ENCODE assay signal across 9 cellular contexts in genomic region chr16:3022697-3023414, GRCh38. TPM values are rescaled to one million over a fixed set of nuclear protein-coding genes. Genes with fewer than 3 reads are reported as not detected.
DNase-seq lines count a peak whose midpoint lies in the region; ATAC-seq and TF ChIP-seq lines count a peak whose summit lies in the region.
"Had no signal": no experiment of that assay in that cellular context is flagged by ENCODE, and none has a peak within 500 bp of the region (broad histone marks: within the 10 kb centered on the region; RNA-seq: fewer than 3 reads in every experiment).

No MANE protein-coding gene starts in this region.

- DNase-seq in GM23338 (ENCODE audit: low spot score) = no peak
- no peak for DNase-seq in RWPE1 (ENCODE audit: low spot score)
- no peak for DNase-seq in neural progenitor cell (ENCODE audit: low spot score)
- no peak for DNase-seq in head of caudate nucleus

- CTCF ChIA-PET in RWPE1 (lab: Yijun Ruan, JAX) = interaction anchor here (0.6 to 1.7 kb wide), 2 partner anchors 13 to 639 kb away, joined by 4 to 6 read pairs; no protein-coding TSS in a partner anchor

- no peaks in the 10 kb centered on the region; the same call in 1 of the 2 replicates for H3K27me3 ChIP-seq in GM23338 (ENCODE audit: insufficient read depth)
- no peaks in the 10 kb centered on the region for H3K27me3 ChIP-seq in endocrine pancreas (ENCODE audit: control insufficient read depth, insufficient read depth, low read length)
- H3K27me3 ChIP-seq in neural progenitor cell = peaks cover 17% of the 10 kb centered on the region

- intact Hi-C loops in head of caudate nucleus (cut with DNase I) = loop anchor here (2.0 kb wide), 1 partner anchor 18 kb away; no protein-coding TSS in a partner anchor

- H3K36me3 Mint-ChIP-seq in GM23338 (ENCODE audit: low read depth) (peaks cover 44% of the 10 kb centered on the region), neural progenitor cell (peaks cover 6% of the 10 kb centered on the region)

- no peaks in the 10 kb centered on the region; the same call in 1 of the 3 replicates for H3K9me3 Mint-ChIP-seq in GM23338
- H3K9me3 Mint-ChIP-seq in neural progenitor cell = no peaks in the 10 kb centered on the region

- H3K27ac ChIP-seq in GM23338 (ENCODE audit: low read depth) (peak overlapping the region; percentile 99), RWPE1 (peak overlapping the region; percentile 99), neural progenitor cell (no peak overlapping the region)

- H3K9me3 ChIP-seq in endocrine pancreas (ENCODE audit: control insufficient read depth, low read length) = no peaks in the 10 kb centered on the region
- no peaks in the 10 kb centered on the region for H3K9me3 ChIP-seq in neural progenitor cell (ENCODE audit: low read depth)

- H3F3A ChIP-seq in GM23338 (replicated peaks; ENCODE audit: low read depth) = peaks cover 60% of the 10 kb centered on the region
- H3F3A ChIP-seq in neural progenitor cell (ENCODE audit: low read depth) = peaks cover 58% of the 10 kb centered on the region

- H3K4me1 Mint-ChIP-seq in GM23338 = peaks cover 31% of the 10 kb centered on the region
- peaks cover 50% of the 10 kb centered on the region for H3K4me1 Mint-ChIP-seq in neural progenitor cell

- TF ChIP-seq CTCF in GM23338 (conservative IDR thresholded peaks at IDR 0.05; ENCODE audit: low read depth in 2 of 2) = no peak
- no peak for TF ChIP-seq CTCF in RWPE1 (conservative IDR thresholded peaks at IDR 0.05; ENCODE audit: low read depth)
- no peak for TF ChIP-seq CTCF in neural progenitor cell (IDR thresholded peaks at IDR 0.05)

- H3K4me3 Mint-ChIP-seq in GM23338 (peak overlapping the region; percentile 96), neural progenitor cell (peak overlapping the region; percentile 93)

- H3K4me1 ChIP-seq in GM23338 (ENCODE audit: insufficient read depth) (peaks cover 37% of the 10 kb centered on the region), endocrine pancreas (ENCODE audit: control insufficient read depth, insufficient read depth, low read length) (no peaks in the 10 kb centered on the region), neural progenitor cell (peaks cover 18% of the 10 kb centered on the region)

- peak overlapping the region; percentile 54 for H3K9ac ChIP-seq in endocrine pancreas (ENCODE audit: control insufficient read depth, insufficient read depth, low read length)
- H3K9ac ChIP-seq in neural progenitor cell = no peak overlapping the region

- peaks cover 20% of the 10 kb centered on the region for H4K20me1 ChIP-seq in GM23338 (replicated peaks; ENCODE audit: insufficient read depth)
- peaks cover 51% of the 10 kb centered on the region for H4K20me1 ChIP-seq in neural progenitor cell (ENCODE audit: low read depth)

- H3K4me2 ChIP-seq in GM23338 (peak overlapping the region; percentile 97), neural progenitor cell (peak overlapping the region; percentile 84)

- no peak for ATAC-seq in GM23338
- ATAC-seq in GM18498 (IDR thresholded peaks at IDR 0.05; ENCODE audit: unreplicated experiment) = no peak
- no peak for ATAC-seq in GM21528 (IDR thresholded peaks at IDR 0.05; ENCODE audit: low FRiP score, unreplicated experiment)

- H2AFZ ChIP-seq in GM23338 = no peak overlapping the region
- H2AFZ ChIP-seq in neural progenitor cell (replicated peaks) = no peak overlapping the region

- H3K36me3 ChIP-seq in GM23338 (ENCODE audit: insufficient read depth) (no peaks in the 10 kb centered on the region), endocrine pancreas (ENCODE audit: control insufficient read depth, insufficient read depth, low read length) (no peaks in the 10 kb centered on the region), neural progenitor cell (no peaks in the 10 kb centered on the region)

- POLR2A ChIA-PET in RWPE1 (lab: Yijun Ruan, JAX; ENCODE audit: low non-redundant PET) = interaction anchor here (0.5 to 5.0 kb wide), 3 partner anchors 12 to 40 kb away, joined by 6 to 49 read pairs (median 48); no protein-coding TSS in a partner anchor

- H3K4me3 ChIP-seq in GM23338 (peak overlapping the region; percentile 85), endocrine pancreas (ENCODE audit: control insufficient read depth, insufficient read depth, low read length) (no peak overlapping the region), neural progenitor cell (peak overlapping the region; percentile 75)

- H3K27me3 Mint-ChIP-seq in GM23338 (ENCODE audit: insufficient read depth, low read depth, poor library complexity) (peaks cover 48% of the 10 kb centered on the region), neural progenitor cell (ENCODE audit: insufficient read depth, low read depth) (peaks cover 35% of the 10 kb centered on the region)

- peak overlapping the region; percentile 98 for H3K27ac Mint-ChIP-seq in GM23338
- H3K27ac Mint-ChIP-seq in neural progenitor cell = peak overlapping the region; percentile 88

- H3K9me2 ChIP-seq in GM23338 (ENCODE audit: insufficient read depth) = no peaks in the 10 kb centered on the region

- H3K79me2 ChIP-seq in GM23338 (replicated peaks; ENCODE audit: insufficient read depth) (peaks cover 18% of the 10 kb centered on the region), neural progenitor cell (ENCODE audit: low read depth) (peaks cover 12% of the 10 kb centered on the region)

TF ChIP-seq in GM23338, 12 proteins besides CTCF, POLR2A, EP300 and RAD21:
- TF ChIP-seq CREB1 (CRISPR knock-in tag; IDR thresholded peaks at IDR 0.05; ENCODE audit: low read depth) (no peak), POLR2AphosphoS5 (IDR thresholded peaks at IDR 0.05; ENCODE audit: low read depth) (peak; percentile 58), ZNF331 (CRISPR knock-in tag; IDR thresholded peaks at IDR 0.05; ENCODE audit: low read depth) (no peak), REST (IDR thresholded peaks at IDR 0.05; ENCODE audit: unreplicated experiment) (no peak), NANOG (IDR thresholded peaks at IDR 0.05; ENCODE audit: borderline replicate concordance) (no peak), JUNB (IDR thresholded peaks at IDR 0.05; ENCODE audit: unreplicated experiment) (no peak)

RNA-seq across cellular contexts. Expression of gene HCFC1R1, which starts 0.9 kb away (rescaled TPM):
- 17.5 and 30.2 TPM in 2 replicates for total RNA-seq in GM23338 (2014; rRNA removed; shearing (Covaris generic))
- polyA plus RNA-seq in GM23338 (2016; fragmentation: Nextera tagmentation; extraction: Ambion mirVana) = 192 and 211 TPM in 2 replicates
- 1.6 and 15.7 TPM in 2 replicates for total RNA-seq in neural progenitor cell (ENCODE audit: low replicate concordance)

RNA-seq across cellular contexts. Expression of gene THOC6, which starts 1.0 kb away (rescaled TPM):
- 71.4 and 86.6 TPM in 2 replicates for total RNA-seq in GM23338 (2014; rRNA removed; shearing (Covaris generic))
- 90.6 and 96.1 TPM in 2 replicates for polyA plus RNA-seq in GM23338 (2016; fragmentation: Nextera tagmentation; extraction: Ambion mirVana)
- total RNA-seq in neural progenitor cell (ENCODE audit: low replicate concordance) = 16.6 and 28.6 TPM in 2 replicates

RNA-seq across cellular contexts. Expression of gene TNFRSF12A, which starts 2.7 kb away (rescaled TPM):
- 78.0 and 100.0 TPM in 2 replicates for total RNA-seq in GM23338 (2014; rRNA removed; shearing (Covaris generic))
- polyA plus RNA-seq in GM23338 (2016; fragmentation: Nextera tagmentation; extraction: Ambion mirVana) = 152 and 155 TPM in 2 replicates
- total RNA-seq in neural progenitor cell (ENCODE audit: low replicate concordance) = 6.7 and 14.3 TPM in 2 replicates

RNA-seq across cellular contexts. Expression of gene CLDN6, which starts 4.9 kb away (rescaled TPM):
- total RNA-seq in GM23338 (2014; rRNA removed; shearing (Covaris generic)) = 961 and 1,028 TPM in 2 replicates
- polyA plus RNA-seq in GM23338 (2016; fragmentation: Nextera tagmentation; extraction: Ambion mirVana) = 537 and 551 TPM in 2 replicates
- 31.6 and 60.0 TPM in 2 replicates for total RNA-seq in neural progenitor cell (ENCODE audit: low replicate concordance)
- total RNA-seq: activated CD8-positive, alpha-beta memory T cell treated with anti-CD3 and anti-CD28 coated beads for 36 hours; subcutaneous adipose tissue had no signal

RNA-seq across cellular contexts. Expression of gene CLDN9, which starts 10.1 kb away (rescaled TPM):
- total RNA-seq in GM23338 (2014; rRNA removed; shearing (Covaris generic)) = 1.0 and 3.0 TPM in 2 replicates
- polyA plus RNA-seq in GM23338 (2016; fragmentation: Nextera tagmentation; extraction: Ambion mirVana) = 1.3 and 1.8 TPM in 2 replicates
- not detected in 2 replicates for total RNA-seq in neural progenitor cell (ENCODE audit: low replicate concordance)
- total RNA-seq: activated CD8-positive, alpha-beta memory T cell treated with anti-CD3 and anti-CD28 coated beads for 36 hours had no signal
